ENCODE assay signal across 1 cellular context in genomic region chr22:50185384-50186087, GRCh38.
TF ChIP-seq lines count a peak whose summit lies in the region.

A gene with protein sequence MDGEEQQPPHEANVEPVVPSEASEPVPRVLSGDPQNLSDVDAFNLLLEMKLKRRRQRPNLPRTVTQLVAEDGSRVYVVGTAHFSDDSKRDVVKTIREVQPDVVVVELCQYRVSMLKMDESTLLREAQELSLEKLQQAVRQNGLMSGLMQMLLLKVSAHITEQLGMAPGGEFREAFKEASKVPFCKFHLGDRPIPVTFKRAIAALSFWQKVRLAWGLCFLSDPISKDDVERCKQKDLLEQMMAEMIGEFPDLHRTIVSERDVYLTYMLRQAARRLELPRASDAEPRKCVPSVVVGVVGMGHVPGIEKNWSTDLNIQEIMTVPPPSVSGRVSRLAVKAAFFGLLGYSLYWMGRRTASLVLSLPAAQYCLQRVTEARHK (plus strand): TSS chr22:50185913. CDS start chr22:50193061, 7,148 bp downstream.

TF ChIP-seq in GM12878, 131 proteins besides CTCF, POLR2A, EP300 and RAD21 (continued from another document):
- no peak for TF ChIP-seq SP1 (IDR thresholded peaks at IDR 0.05; ENCODE audit: low read depth, low read length)
- no peak for TF ChIP-seq YBX1 (IDR thresholded peaks at IDR 0.05)
- TF ChIP-seq BCL3 (IDR thresholded peaks at IDR 0.05; ENCODE audit: borderline replicate concordance, insufficient read depth, low read depth, low read length, poor library complexity, severe bottlenecking), result no peak
- TF ChIP-seq CHD2 (IDR thresholded peaks at IDR 0.05; ENCODE audit: borderline replicate concordance, low read depth, low read length), result no peak
- no peak for TF ChIP-seq HDGF (IDR thresholded peaks at IDR 0.05)
TF ChIP-seq in GM12878: peak in this region for 16.
